Comparison of ENCODE assay signal across 16 cellular contexts in the genomic region with DNA sequence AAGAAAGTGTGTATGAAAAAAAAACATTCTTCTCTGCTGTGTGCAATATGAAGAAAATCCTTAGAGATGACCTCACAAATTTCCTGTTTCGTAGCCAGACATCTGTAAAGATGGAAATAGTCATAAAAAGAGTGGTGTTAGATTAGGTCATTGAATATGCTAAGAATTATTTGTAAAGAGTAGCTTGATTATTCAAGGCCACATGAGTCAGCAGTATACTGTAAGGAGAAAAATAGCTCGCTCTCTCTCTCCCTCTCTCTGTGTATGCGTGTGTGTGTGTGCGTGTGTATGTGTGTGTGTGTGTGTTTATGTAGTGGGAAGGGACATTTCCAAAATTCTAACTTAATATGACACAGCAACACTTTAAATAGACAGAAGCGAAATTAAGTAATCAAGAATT.
DNase-seq lines count a peak whose midpoint lies in the region; ATAC-seq and TF ChIP-seq lines count a peak whose summit lies in the region.
"Had no signal": no experiment of that assay in that cellular context is flagged by ENCODE, and none has a peak within 500 bp of the region (broad histone marks: within the 10 kb centered on the region; RNA-seq: fewer than 3 reads in every experiment).

No MANE protein-coding gene starts in this region.

- no peaks in the 10 kb centered on the region for H3K36me3 Mint-ChIP-seq in chondrocyte (ENCODE audit: low read depth)
- H3K36me3 Mint-ChIP-seq: CD4-positive, alpha-beta memory T cell had no signal

- DNase-seq in COLO829 (ENCODE audit: low spot score) (peak; percentile 46), MV-4-11 (lab: John Stamatoyannopoulos, UW) (peak; percentile 78), chondrocyte (ENCODE audit: low spot score) (no peak), kidney tubule cell (ENCODE audit: low spot score) (peak; percentile 62), GM13976 (ENCODE audit: low spot score) (no peak), globus pallidus (ENCODE audit: low spot score) (no peak), germinal center (ENCODE audit: low spot score) (no peak), upper lobe of right lung (no peak)
- DNase-seq: activated naive CD8-positive, alpha-beta T cell treated with anti-CD3 and anti-CD28 coated beads, Interleukin-2, amount 50 U/mL, for 24 hours; CD4-positive, alpha-beta memory T cell; effector memory CD8-positive, alpha-beta T cell; H7; NCI-H2029 treated with DMSO at 0.1 percent for 48 hours had no signal

- TF ChIP-seq CTCF in chondrocyte (IDR thresholded peaks at IDR 0.05) (no peak), GM13976 (IDR thresholded peaks at IDR 0.05; ENCODE audit: borderline replicate concordance, control extremely low read depth, extremely low read depth, insufficient read depth, missing control alignments) (no peak), upper lobe of right lung (IDR thresholded peaks at IDR 0.05) (no peak)

- H3K4me1 Mint-ChIP-seq in chondrocyte (ENCODE audit: low read depth) = peaks cover 13% of the 10 kb centered on the region
- H3K4me1 Mint-ChIP-seq: neural crest cell had no signal

- H3K4me3 Mint-ChIP-seq in chondrocyte (ENCODE audit: unreplicated experiment) = no peak overlapping the region
- H3K4me3 Mint-ChIP-seq: activated naive CD8-positive, alpha-beta T cell treated with anti-CD3 and anti-CD28 coated beads, Interleukin-2, amount 50 U/mL, for 24 hours; effector memory CD8-positive, alpha-beta T cell; neural crest cell; T-helper 2 cell treated with Interferon-gamma antibody and Interleukin-4, amounts not matched to agents 5 μg/mL and 100 μg/mL, for 36 hours had no signal

- no peak overlapping the region for H3K27ac ChIP-seq in upper lobe of right lung

- peak overlapping the region; percentile 59 for H3K27ac Mint-ChIP-seq in chondrocyte (ENCODE audit: unreplicated experiment)
- H3K27ac Mint-ChIP-seq: activated naive CD8-positive, alpha-beta T cell treated with anti-CD3 and anti-CD28 coated beads, Interleukin-2, amount 50 U/mL, for 24 hours; CD4-positive, alpha-beta memory T cell; effector memory CD8-positive, alpha-beta T cell; T-helper 2 cell treated with Interferon-gamma antibody and Interleukin-4, amounts not matched to agents 5 μg/mL and 100 μg/mL, for 36 hours had no signal

- H3K4me1 ChIP-seq in upper lobe of right lung = no peaks in the 10 kb centered on the region

- intact Hi-C loops in upper lobe of right lung (cut with DNase I) = no loop called here

- in situ Hi-C loops in GM13976 (cut with MboI; ENCODE audit: low sequenced_read_pairs, unreplicated experiment) = no loop called here

- ATAC-seq in upper lobe of right lung = no peak
- ATAC-seq: activated naive CD8-positive, alpha-beta T cell treated with anti-CD3 and anti-CD28 coated beads, Interleukin-2, amount 50 U/mL, for 24 hours; effector memory CD8-positive, alpha-beta T cell; Panc1 had no signal

- no peaks in the 10 kb centered on the region for H3K9me3 Mint-ChIP-seq in chondrocyte (ENCODE audit: low read depth)
- H3K9me3 Mint-ChIP-seq: activated naive CD8-positive, alpha-beta T cell treated with anti-CD3 and anti-CD28 coated beads, Interleukin-2, amount 50 U/mL, for 24 hours; effector memory CD8-positive, alpha-beta T cell; neural crest cell; T-helper 2 cell treated with Interferon-gamma antibody and Interleukin-4, amounts not matched to agents 5 μg/mL and 100 μg/mL, for 36 hours had no signal

- H3K27me3 Mint-ChIP-seq in chondrocyte (ENCODE audit: low read depth) = no peaks in the 10 kb centered on the region
- H3K27me3 Mint-ChIP-seq: effector memory CD8-positive, alpha-beta T cell had no signal

- H3K36me3 ChIP-seq in upper lobe of right lung = no peaks in the 10 kb centered on the region

- no peaks in the 10 kb centered on the region for H3K9me3 ChIP-seq in upper lobe of right lung

- H3K4me3 ChIP-seq in upper lobe of right lung = no peak overlapping the region

- H3K27me3 ChIP-seq in upper lobe of right lung = no peaks in the 10 kb centered on the region

Comparison
In these comparisons a context has a peak if more than half of its experiments do, and no peak if none do; other contexts are left out.
1. DNase-seq: peak in COLO829 (single experiment), MV-4-11 (single experiment) and kidney tubule cell (single experiment); none in chondrocyte (single experiment), GM13976 (single experiment), globus pallidus (single experiment), germinal center (single experiment) and upper lobe of right lung (single experiment).